ENCODE assay signal across 8 cellular contexts in the genomic region with DNA sequence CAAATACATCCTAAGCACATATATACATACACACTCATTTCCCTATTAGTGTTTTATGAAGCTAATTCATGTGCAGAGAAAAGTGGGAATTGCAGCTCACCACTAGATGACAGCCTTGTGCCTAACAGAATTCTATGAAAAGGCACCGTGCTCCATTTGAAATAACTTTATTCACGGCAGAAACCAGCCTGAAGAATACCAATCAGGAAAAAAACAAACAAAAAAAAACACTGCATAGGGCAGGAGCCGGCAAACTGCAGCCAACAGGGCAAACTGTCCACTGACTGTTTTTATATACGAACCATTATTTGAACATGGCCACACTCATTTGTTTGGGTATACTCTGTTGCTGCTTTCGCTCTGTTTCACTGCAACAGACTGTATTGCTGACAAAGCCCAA. TPM values are rescaled to one million over a fixed set of nuclear protein-coding genes. Genes with fewer than 3 reads are reported as not detected.
A peak's percentile ranks its signal among the peaks of the same experiment; 100 is the strongest.
DNase-seq lines count a peak whose midpoint lies in the region; ATAC-seq and FAIRE-seq lines count a peak whose summit lies in the region.

No MANE protein-coding gene starts in this region.

- no peak for FAIRE-seq in RCC 7860 (lab: Jason Lieb, UNC)

- ATAC-seq in HG02938 (IDR thresholded peaks at IDR 0.05; ENCODE audit: unreplicated experiment) (no peak), HG02852 (IDR thresholded peaks at IDR 0.05; ENCODE audit: unreplicated experiment) (no peak)

- DNase-seq in AG20443 (ENCODE audit: low spot score) (peak; percentile 58), H4 (ENCODE audit: low spot score) (peak; percentile 21), RCC 7860 (ENCODE audit: low spot score) (peak; percentile 15), fibroblast of gingiva (ENCODE audit: low read depth) (peak; percentile 58), occipital lobe (lab: John Stamatoyannopoulos, UW) (peak; percentile 1), SKM-1 treated with dmso at 0.1 percent for 144 hours (lab: John Stamatoyannopoulos, UW; ENCODE audit: unreplicated experiment) (no peak)

RNA-seq across cellular contexts. Expression of a gene that starts 33.6 kb away (rescaled TPM):
- total RNA-seq in H4 (2014; rRNA removed; shearing (Covaris generic)): 5.9 and 6.2 TPM in 2 replicates
- 18.2 TPM for total RNA-seq in occipital lobe
